ENCODE assay signal across 9 cellular contexts in the genomic region with DNA sequence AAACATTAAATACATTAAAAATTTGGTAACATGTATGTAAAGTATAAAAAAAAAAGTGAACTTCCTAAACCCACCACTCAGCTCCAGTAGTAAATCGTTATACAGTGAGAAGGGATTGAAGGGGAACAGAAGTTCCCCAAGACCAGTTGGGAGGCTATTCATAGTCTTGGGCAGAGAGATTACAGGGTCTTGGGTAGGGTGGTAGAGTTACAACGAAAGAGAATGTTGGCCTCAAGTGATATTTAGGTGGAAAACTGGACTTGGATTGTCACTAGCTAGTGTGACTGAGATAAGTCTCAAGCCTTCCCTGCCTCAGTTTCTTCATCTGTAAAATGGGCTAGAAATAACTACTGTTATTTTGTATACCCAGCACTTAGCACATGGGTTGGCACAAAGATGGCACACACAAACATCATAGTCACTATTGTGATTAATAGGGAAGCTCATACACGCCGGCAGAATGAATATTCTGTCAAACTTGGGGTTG. TPM values are rescaled to one million over a fixed set of nuclear protein-coding genes. Genes with fewer than 3 reads are reported as not detected.
A peak's percentile ranks its signal among the peaks of the same experiment; 100 is the strongest.
DNase-seq lines count a peak whose midpoint lies in the region; ATAC-seq, FAIRE-seq and TF ChIP-seq lines count a peak whose summit lies in the region.
"Had no signal": no experiment of that assay in that cellular context is flagged by ENCODE, and none has a peak within 500 bp of the region (broad histone marks: within the 10 kb centered on the region; RNA-seq: fewer than 3 reads in every experiment).

No MANE protein-coding gene starts in this region.

- H3K18ac ChIP-seq in mesenchymal stem cell (ENCODE audit: low read depth in 1 of 2, low read length in 2 of 2), result peak overlapping the region; percentile 49 to 59

- peak overlapping the region; percentile 84 for H4K8ac ChIP-seq in mesenchymal stem cell (ENCODE audit: low read length)

- CTCF ChIA-PET in GM12878 (lab: Yijun Ruan, JAX), result interaction anchor here (0.6 to 1.6 kb wide), 12 partner anchors 9 to 249 kb away, joined by 3 to 10 read pairs (median 3); no protein-coding TSS in a partner anchor

- peak overlapping the region in 1 of 2 experiments; percentile 66 for H3K4ac ChIP-seq in mesenchymal stem cell (ENCODE audit: low read depth in 1 of 2, low read length in 2 of 2)

- H3K4me3 ChIP-seq in cardiac muscle cell (peak overlapping the region; percentile 96), GM12878 (peak overlapping the region; percentile 75), mesenchymal stem cell (ENCODE audit: insufficient read depth in 1 of 2, low read depth in 1 of 2, low read length in 2 of 2) (peak overlapping the region; percentile 95 to 98), vagina (peak overlapping the region; percentile 64 to 98)

- no peak for TF ChIP-seq RAD21 in GM12878 (IDR thresholded peaks at IDR 0.05; ENCODE audit: insufficient read depth, low read depth, low read length)

- H2BK12ac ChIP-seq in mesenchymal stem cell (ENCODE audit: low read length in 2 of 2), result peak overlapping the region; percentile 19 to 34

- H3K27ac ChIP-seq in cardiac muscle cell (no peak overlapping the region), GM12878 (ENCODE audit: control insufficient read depth, insufficient read depth) (0 out of 2 replicates have a peak overlapping the region, but pooled peaks have one; percentile 13), mesenchymal stem cell (ENCODE audit: low read length, poor library complexity, severe bottlenecking) (peak overlapping the region; percentile 34), vagina (peak overlapping the region; percentile 97)

- H3K79me1 ChIP-seq in mesenchymal stem cell (replicated peaks; ENCODE audit: low read length, poor library complexity, severe bottlenecking), result peaks cover 1% of the 10 kb centered on the region

- peak overlapping the region; percentile 93; the same call in 1 of the 2 replicates for H3K9ac ChIP-seq in GM12878 (ENCODE audit: control insufficient read depth, insufficient read depth, low read length)
- H3K9ac ChIP-seq in mesenchymal stem cell (ENCODE audit: low read length), result peak overlapping the region; percentile 96

- H4K20me1 ChIP-seq in GM12878 (ENCODE audit: control insufficient read depth, insufficient read depth), result no peaks in the 10 kb centered on the region; the same call in 1 of the 2 replicates

- H2AFZ ChIP-seq in GM12878 (ENCODE audit: control insufficient read depth, low read depth, low read length) (peak overlapping the region; percentile 98), mesenchymal stem cell (ENCODE audit: low read depth, low read length) (peak overlapping the region; percentile 48)

- no peak overlapping the region for H3K14ac ChIP-seq in mesenchymal stem cell (ENCODE audit: low read length in 2 of 2)

- intact Hi-C loops in left ventricle myocardium superior (cut with micrococcal nuclease) (no loop called here), GM12878 (cut with micrococcal nuclease; ENCODE audit: unreplicated experiment) (loop anchor here (5.0 kb wide), 2 partner anchors 105 to 145 kb away; no protein-coding TSS in a partner anchor), vagina (cut with DNase I) (no loop called here)

- H3K36me3 ChIP-seq in cardiac muscle cell (no peaks in the 10 kb centered on the region), GM12878 (ENCODE audit: control insufficient read depth in 2 of 2, insufficient read depth in 2 of 2, low read length in 1 of 2) (peaks cover 0 to 4% of the 10 kb centered on the region in 2 experiments; a peak in 1 of 4 replicates), mesenchymal stem cell (ENCODE audit: control insufficient read depth in 1 of 2, insufficient read depth in 2 of 2, low read depth in 1 of 2, low read length in 2 of 2) (peaks cover 0 to 8% of the 10 kb centered on the region in 2 experiments), vagina (no peaks in the 10 kb centered on the region)

- SMC1A ChIA-PET in GM12878 (lab: Charles Lee; ENCODE audit: uncharacterized antibody, unreplicated experiment), result interaction anchor here (1.0 to 1.6 kb wide), 7 partner anchors 17 to 169 kb away, joined by 3 to 5 read pairs (median 4); no protein-coding TSS in a partner anchor

- TF ChIP-seq POLR2A in GM12878 (IDR thresholded peaks at IDR 0.05; ENCODE audit: low read depth, low read length) (no peak), vagina (IDR thresholded peaks at IDR 0.05) (no peak)

- no peaks in the 10 kb centered on the region for H3K9me3 ChIP-seq in cardiac muscle cell (ENCODE audit: low read depth)
- no peaks in the 10 kb centered on the region for H3K9me3 ChIP-seq in GM12878 (replicated peaks; ENCODE audit: control insufficient read depth, insufficient read depth, low read length)
- H3K9me3 ChIP-seq in mesenchymal stem cell (ENCODE audit: control insufficient read depth, low read length), result no peaks in the 10 kb centered on the region
- no peaks in the 10 kb centered on the region for H3K9me3 ChIP-seq in vagina

- no peak overlapping the region for H2BK120ac ChIP-seq in mesenchymal stem cell (ENCODE audit: low read depth, low read length)

- POLR2A ChIA-PET in GM12878 (lab: Charles Lee), result interaction anchor here (0.6 to 4.5 kb wide), 13 partner anchors 10 to 966 kb away, joined by 3 to 28 read pairs (median 3); partner anchors contain the start of gene KLHL24

- peak overlapping the region; percentile 61 for H3K4me2 ChIP-seq in GM12878 (ENCODE audit: control insufficient read depth, insufficient read depth)
- H3K4me2 ChIP-seq in mesenchymal stem cell (ENCODE audit: low read length, poor library complexity, severe bottlenecking), result peak overlapping the region; percentile 61

- H3K23ac ChIP-seq in mesenchymal stem cell (ENCODE audit: low read length in 2 of 2), result no peak overlapping the region

- no peak overlapping the region for H2BK5ac ChIP-seq in mesenchymal stem cell (ENCODE audit: low read depth, low read length, poor library complexity, severe bottlenecking)

- H4K91ac ChIP-seq in mesenchymal stem cell (ENCODE audit: low read length), result no peak overlapping the region

- DNase-seq in cardiac muscle cell (ENCODE audit: low read depth in 1 of 2, low spot score in 1 of 2) (peak in 1 of 2 donors; percentile 9), left ventricle myocardium superior (no peak), GM12878 (ENCODE audit: low read depth, low spot score) (no peak), mesenchymal stem cell (no peak), vagina (ENCODE audit: extremely low spot score in 2 of 2) (no peak), superior temporal gyrus (ENCODE audit: extremely low spot score) (no peak), UCSD-AML1 (lab: John Stamatoyannopoulos, UW; ENCODE audit: unreplicated experiment) (no peak)
- no peak for DNase-seq in activated effector memory CD4-positive, alpha-beta T cell treated with anti-CD3 and anti-CD28 coated beads, Interleukin-2, amount 50 U/mL, for 16 hours

- H3K27me3 ChIP-seq in cardiac muscle cell, result no peaks in the 10 kb centered on the region
- no peaks in the 10 kb centered on the region for H3K27me3 ChIP-seq in GM12878 (replicated peaks in 1 of 2; ENCODE audit: control insufficient read depth in 2 of 2, insufficient read depth in 2 of 2, low read length in 1 of 2)
- H3K27me3 ChIP-seq in mesenchymal stem cell (ENCODE audit: control insufficient read depth in 1 of 2, insufficient read depth in 1 of 2, low read length in 2 of 2), result no peaks in the 10 kb centered on the region
- no peaks in the 10 kb centered on the region for H3K27me3 ChIP-seq in vagina

- H2AK5ac ChIP-seq in mesenchymal stem cell (ENCODE audit: low read length, severe bottlenecking), result peak overlapping the region; percentile 87

- WGBS in GM12878 (ENCODE audit: insufficient coverage, insufficient replicate concordance, low lambda C conversion rate, missing lambda C conversion rate), result 0% methylated on average over 4 of the region's 4 CpGs
- WGBS in mesenchymal stem cell, result 46% methylated on average over 4 of the region's 4 CpGs

- H3K79me2 ChIP-seq in GM12878 (ENCODE audit: control insufficient read depth, insufficient read depth, low read length), result peaks cover 44% of the 10 kb centered on the region

- H3K4me1 ChIP-seq in cardiac muscle cell (ENCODE audit: low read depth), result peaks cover 22% of the 10 kb centered on the region
- no peaks in the 10 kb centered on the region for H3K4me1 ChIP-seq in GM12878 (ENCODE audit: control insufficient read depth, insufficient read depth, low read length)
- peaks cover 4% of the 10 kb centered on the region for H3K4me1 ChIP-seq in mesenchymal stem cell (ENCODE audit: control insufficient read depth, insufficient read depth, low read depth, low read length)
- peaks cover 30% of the 10 kb centered on the region for H3K4me1 ChIP-seq in vagina

- RAD21 ChIA-PET in GM12878 (lab: Charles Lee; ENCODE audit: unreplicated experiment), result interaction anchor here (0.7 to 1.9 kb wide), 17 partner anchors 8 to 228 kb away, joined by 3 to 14 read pairs (median 3); partner anchors contain the start of gene KLHL24

- in situ Hi-C loops in GM12878 (cut with MboI), result no loop called here

- TSS peak; percentile 78 for BruUV-seq in GM12878 (replicated peaks; lab: Mats Ljungman, UMichigan)

- TF ChIP-seq CTCF in cardiac muscle cell (IDR thresholded peaks at IDR 0.05; ENCODE audit: low read depth, low read length) (no peak), GM12878 (IDR thresholded peaks at IDR 0.05 in 2 of 3, conservative IDR thresholded peaks at IDR 0.05 in 1 of 3; ENCODE audit: control insufficient read depth in 2 of 3, extremely low read depth in 1 of 3, insufficient read depth in 1 of 3, low read depth in 3 of 3, low read length in 3 of 3) (no peak), vagina (IDR thresholded peaks at IDR 0.05) (peak in 1 of 3 experiments; percentile 14)

- no peak for FAIRE-seq in GM12878 (lab: Jason Lieb, UNC)
- FAIRE-seq: G401.6 had no signal

- no peak for ATAC-seq in left ventricle myocardium superior
- ATAC-seq in GM12878, result no peak

- no peak overlapping the region for H2BK15ac ChIP-seq in mesenchymal stem cell (ENCODE audit: low read depth, poor library complexity, severe bottlenecking)

- TF ChIP-seq EP300 in GM12878 (IDR thresholded peaks at IDR 0.05; ENCODE audit: borderline replicate concordance in 1 of 2, control insufficient read depth in 1 of 2, low read depth in 2 of 2, low read length in 2 of 2), result no peak

RNA-seq across cellular contexts. Expression of gene YEATS2, which starts 0.4 kb away (rescaled TPM):
- total RNA-seq in cardiac muscle cell (27.4 and 34.9 TPM in 2 replicates), left ventricle myocardium superior (8.8 TPM), GM12878 (2014; rRNA removed) (31.0 and 32.9 TPM in 2 replicates), GM12878 (2014; rRNA removed; fragmentation: Illumina TruSeq; extraction: Trizol) (31.8 and 32.7 TPM in 2 replicates), GM12878 (2021) (24.0 and 24.8 TPM in 2 replicates), vagina (23.8 TPM)
- polyA plus RNA-seq in cardiac muscle cell (15.7 and 23.7 TPM in 2 replicates), GM12878 (2011; rRNA removed) (54.9 and 65.3 TPM in 2 replicates), GM12878 (2014; fragmentation: Illumina TruSeq; extraction: Trizol) (23.8 and 34.8 TPM in 2 replicates), GM12878 (2014; fragmentation: Nextera tagmentation; extraction: Ambion mirVana) (1 to 10 TPM; 1.9 to 3.8 TPM), GM12878 (2014; rRNA removed) (22.6 and 26.8 TPM in 2 replicates), GM12878 (2016; fragmentation: Nextera tagmentation; extraction: Ambion mirVana) (10 to 100 TPM; 15.3 to 17.2 TPM)
- 306 and 321 TPM in 2 replicates for total RNA-seq in GM12878 (2013; cell fraction: nucleolus; rRNA removed)
- polyA plus RNA-seq in GM12878 (2011; ENCODE audit: low read depth), result 11.2 TPM
- 57.4 and 60.2 TPM in 2 replicates for polyA plus RNA-seq in GM12878 (2011; cell fraction: cytosol; rRNA removed)
- 81.2 and 90.0 TPM in 2 replicates for polyA plus RNA-seq in GM12878 (2011; cell fraction: nucleus; rRNA removed)
- 16.9 and 26.7 TPM in 2 replicates for polyA plus RNA-seq in GM12878 (2012)
- polyA minus RNA-seq in GM12878 (2011; rRNA and poly(A)+ RNA removed), result 100.0 and 107 TPM in 2 replicates
- 27.1 and 27.8 TPM in 2 replicates for polyA minus RNA-seq in GM12878 (2011; cell fraction: cytosol; rRNA and poly(A)+ RNA removed)
- 52.5 and 80.7 TPM in 2 replicates for polyA minus RNA-seq in GM12878 (2011; cell fraction: nucleus; rRNA and poly(A)+ RNA removed)
- polyA plus RNA-seq in mesenchymal stem cell (2013, experiment 1 of 2), result 15.9 TPM
- 14.4 TPM for polyA plus RNA-seq in mesenchymal stem cell (2013, experiment 2 of 2)
